Comparison of ENCODE assay signal across 9 cellular contexts in the genomic region with DNA sequence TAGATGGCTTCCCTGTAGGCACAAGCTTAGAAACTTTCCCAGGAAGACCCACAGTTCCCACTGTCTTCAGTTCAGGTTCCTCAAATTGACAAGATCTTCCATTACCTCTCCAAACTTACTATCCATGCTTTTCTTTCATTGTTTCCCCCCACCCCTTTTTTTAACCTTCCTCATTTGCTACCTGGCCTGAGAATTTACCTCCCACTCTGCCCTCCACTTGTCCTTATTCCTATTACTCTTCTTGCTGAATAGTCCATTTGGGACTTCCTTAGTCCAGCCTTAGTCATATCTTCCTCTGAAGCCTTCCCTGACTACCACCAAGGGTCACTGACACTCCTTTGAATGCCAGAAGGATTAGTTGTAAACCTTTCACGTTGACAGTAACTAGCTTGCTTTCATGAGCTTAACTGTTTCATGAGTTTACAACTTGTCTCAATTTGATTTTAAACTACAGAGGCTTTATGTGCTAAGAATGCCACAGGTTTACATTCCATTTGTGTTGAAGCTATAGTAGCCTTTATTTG. TPM values are rescaled to one million over a fixed set of nuclear protein-coding genes. Genes with fewer than 3 reads are reported as not detected.
A peak's percentile ranks its signal among the peaks of the same experiment; 100 is the strongest.
DNase-seq lines count a peak whose midpoint lies in the region; ATAC-seq and TF ChIP-seq lines count a peak whose summit lies in the region.
"Had no signal": no experiment of that assay in that cellular context is flagged by ENCODE, and none has a peak within 500 bp of the region (broad histone marks: within the 10 kb centered on the region; RNA-seq: fewer than 3 reads in every experiment).

No MANE protein-coding gene starts in this region.

- no peaks in the 10 kb centered on the region for H3K36me3 Mint-ChIP-seq in natural killer cell

- H3K4me3 ChIP-seq in BLaER1 treated with 17β-estradiol and CSF1 and Interleukin-3, amounts not matched to agents 10 nM and 100 nM = peak overlapping the region in 2 of 10 experiments; percentile 81 to 97; a peak in 2 of 20 replicates
- no peak overlapping the region for H3K4me3 ChIP-seq in Karpas-422 (ENCODE audit: low read length)
- H3K4me3 ChIP-seq in breast epithelium = no peak overlapping the region
- H3K4me3 ChIP-seq in BE2C (ENCODE audit: low read depth, low read length) = no peak overlapping the region

- H3K9me2 ChIP-seq in Karpas-422 (replicated peaks; ENCODE audit: insufficient read depth, low read length) = no peaks in the 10 kb centered on the region

- H3K4me3 Mint-ChIP-seq in natural killer cell = peak overlapping the region; percentile 97

- H3K9ac ChIP-seq in BLaER1 treated with 17β-estradiol and CSF1 and Interleukin-3, amounts not matched to agents 10 nM and 100 nM = no peak overlapping the region
- no peak overlapping the region for H3K9ac ChIP-seq in Karpas-422 (ENCODE audit: low read length)

- TF ChIP-seq CTCF in breast epithelium (IDR thresholded peaks at IDR 0.05) (no peak), natural killer cell (IDR thresholded peaks at IDR 0.05) (no peak), BE2C (IDR thresholded peaks at IDR 0.05; ENCODE audit: low read depth, low read length) (no peak)

- peaks cover 0 to 10% (median under 1%) of the 10 kb centered on the region in 11 experiments; a peak in 9 of 22 replicates for H3K36me3 ChIP-seq in BLaER1 treated with 17β-estradiol and CSF1 and Interleukin-3, amounts not matched to agents 10 nM and 100 nM
- H3K36me3 ChIP-seq in Karpas-422 (ENCODE audit: insufficient read depth, low read length) (peaks cover 12% of the 10 kb centered on the region; the same call in 1 of the 2 replicates), breast epithelium (no peaks in the 10 kb centered on the region), BE2C (no peaks in the 10 kb centered on the region)

- H3K4me1 ChIP-seq in BLaER1 treated with 17β-estradiol and CSF1 and Interleukin-3, amounts not matched to agents 10 nM and 100 nM = peaks cover 56 to 81% (median 75%) of the 10 kb centered on the region in 10 experiments
- H3K4me1 ChIP-seq in Karpas-422 (ENCODE audit: low read length) (peaks cover 33% of the 10 kb centered on the region), breast epithelium (peaks cover 0 to 10% of the 10 kb centered on the region in 2 donors), BE2C (peaks cover 5% of the 10 kb centered on the region)

- H3K9me3 ChIP-seq in BLaER1 treated with 17β-estradiol and CSF1 and Interleukin-3, amounts not matched to agents 10 nM and 100 nM (replicated peaks in 1 of 11) = 0 out of 22 replicates have a peak, but pooled peaks cover 0 to 4% (median 0%) of the 10 kb centered on the region in 11 experiments
- H3K9me3 ChIP-seq in Karpas-422 (ENCODE audit: low read length) (no peaks in the 10 kb centered on the region), breast epithelium (no peaks in the 10 kb centered on the region), BE2C (no peaks in the 10 kb centered on the region)

- H3K27ac ChIP-seq in BLaER1 treated with 17β-estradiol and CSF1 and Interleukin-3, amounts not matched to agents 10 nM and 100 nM = no peak overlapping the region
- no peak overlapping the region for H3K27ac ChIP-seq in Karpas-422 (ENCODE audit: low read length)
- peak overlapping the region; percentile 85 to 95 for H3K27ac ChIP-seq in breast epithelium

- no peaks in the 10 kb centered on the region for H3K27me3 ChIP-seq in BLaER1 treated with 17β-estradiol and CSF1 and Interleukin-3, amounts not matched to agents 10 nM and 100 nM
- H3K27me3 ChIP-seq in Karpas-422 (ENCODE audit: low read length) = no peaks in the 10 kb centered on the region
- no peaks in the 10 kb centered on the region for H3K27me3 ChIP-seq in breast epithelium
- no peaks in the 10 kb centered on the region for H3K27me3 ChIP-seq in BE2C

- H3K27ac Mint-ChIP-seq in natural killer cell = peak overlapping the region; percentile 97 to 99

- ATAC-seq in natural killer cell (no peak), GM19035 (IDR thresholded peaks at IDR 0.05; ENCODE audit: unreplicated experiment) (no peak)

- intact Hi-C loops in breast epithelium (cut with DNase I; ENCODE audit: low total_unique reads) = no loop called here
- intact Hi-C loops in natural killer cell (cut with micrococcal nuclease) = loop anchor here (2.0 kb wide), 1 partner anchor 53 kb away; a partner anchor contains a TSS

- peaks cover 38% of the 10 kb centered on the region for H3K79me2 ChIP-seq in Karpas-422 (ENCODE audit: low read length)

- no peak for TF ChIP-seq POLR2A in breast epithelium (IDR thresholded peaks at IDR 0.05)

- 0 out of 2 replicates have a peak overlapping the region, but pooled peaks have one; percentile 9 for H2AFZ ChIP-seq in Karpas-422 (ENCODE audit: low read length)

- no peaks in the 10 kb centered on the region for H3K9me3 Mint-ChIP-seq in natural killer cell

- DNase-seq in Karpas-422 = no peak
- DNase-seq in breast epithelium (ENCODE audit: low spot score in 2 of 2) = no peak
- DNase-seq in natural killer cell = no peak
- DNase-seq in inferior parietal cortex (ENCODE audit: extremely low spot score) = no peak
- DNase-seq in BE2C = no peak
- DNase-seq in SIG-M5 (lab: John Stamatoyannopoulos, UW) = no peak

- peak overlapping the region; percentile 71 to 96 (median 88); a peak in 21 of 22 replicates for H3K4me2 ChIP-seq in BLaER1 treated with 17β-estradiol and CSF1 and Interleukin-3, amounts not matched to agents 10 nM and 100 nM
- peak overlapping the region; percentile 100 for H3K4me2 ChIP-seq in Karpas-422 (ENCODE audit: low read depth, low read length, poor library complexity, severe bottlenecking)

- peaks cover 35 to 36% of the 10 kb centered on the region in 2 donors for H3K4me1 Mint-ChIP-seq in natural killer cell

- peaks cover 18 to 37% (median 31%) of the 10 kb centered on the region in 11 experiments; a peak in 16 of 22 replicates for H4K20me1 ChIP-seq in BLaER1 treated with 17β-estradiol and CSF1 and Interleukin-3, amounts not matched to agents 10 nM and 100 nM
- H4K20me1 ChIP-seq in Karpas-422 (ENCODE audit: insufficient read depth, low read depth, low read length) = peaks cover 31% of the 10 kb centered on the region

- peaks cover 0 to 7% of the 10 kb centered on the region in 2 donors for H3K27me3 Mint-ChIP-seq in natural killer cell (ENCODE audit: low read depth in 2 of 2)

RNA-seq across cellular contexts. Expression of a gene that starts 1.2 kb away (rescaled TPM):
- total RNA-seq in Karpas-422 (2014; rRNA removed; shearing (Covaris generic); ENCODE audit: low replicate concordance) = 33.3 and 42.1 TPM in 2 replicates
- 100 to 1,000 TPM in 2 of 3 donors, 10 to 100 TPM in 1; 79.3 to 124 (median 104) TPM for total RNA-seq in breast epithelium
- 10 to 100 TPM; 25.9 to 31.7 (median 27.6) TPM for total RNA-seq in natural killer cell
- 159 TPM for polyA plus RNA-seq in BE2C (2012; ENCODE audit: insufficient read depth, insufficient read length, low read depth)

RNA-seq across cellular contexts. Expression of a gene that starts 37.7 kb away (rescaled TPM):
- not detected in 2 replicates for total RNA-seq in Karpas-422 (2014; rRNA removed; shearing (Covaris generic); ENCODE audit: low replicate concordance)
- total RNA-seq in breast epithelium (not detected), natural killer cell (not detected)
- polyA plus RNA-seq in BE2C (2012; ENCODE audit: insufficient read depth, insufficient read length, low read depth) = 5.5 TPM
- polyA plus RNA-seq: adipose tissue had no signal

RNA-seq across cellular contexts. Expression of a gene that starts 53.8 kb away (rescaled TPM):
- 25.9 and 32.5 TPM in 2 replicates for total RNA-seq in Karpas-422 (2014; rRNA removed; shearing (Covaris generic); ENCODE audit: low replicate concordance)
- total RNA-seq in breast epithelium = 1 to 10 TPM; 6.4 to 9.5 (median 9.4) TPM
- total RNA-seq in natural killer cell = 10 to 100 TPM; 10.9 to 17.5 (median 13.2) TPM
- 90.5 TPM for polyA plus RNA-seq in BE2C (2012; ENCODE audit: insufficient read depth, insufficient read length, low read depth)

Comparison
In these comparisons a context has a peak if more than half of its experiments do, and no peak if none do; other contexts are left out.
1. H3K27ac ChIP-seq: peak in breast epithelium (2 of 2); none in BLaER1 treated with 17β-estradiol and CSF1 and Interleukin-3, amounts not matched to agents 10 nM and 100 nM (0 of 11) and Karpas-422 (single experiment).